ENCODE assay signal across 22 cellular contexts in the genomic region with DNA sequence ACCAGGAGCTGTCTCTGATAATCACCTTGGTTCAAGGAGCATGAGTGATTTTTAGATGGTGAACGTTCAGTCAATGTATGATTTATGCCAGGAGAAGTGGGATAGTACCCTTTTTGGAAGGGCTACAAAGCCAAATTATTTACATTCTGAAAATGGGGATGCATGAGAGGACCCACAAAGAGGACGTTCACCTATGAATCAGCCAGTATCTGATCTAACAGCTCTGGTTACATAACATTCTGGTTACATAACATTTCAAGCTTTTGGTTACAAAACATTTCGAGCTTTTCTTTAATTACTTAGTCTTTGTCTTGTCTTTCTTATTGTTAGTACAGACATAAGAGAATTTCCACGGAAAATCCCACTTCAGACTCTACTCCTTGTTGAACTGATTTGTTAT.
"Had no signal": no experiment of that assay in that cellular context is flagged by ENCODE, and none has a peak within 500 bp of the region (broad histone marks: within the 10 kb centered on the region; RNA-seq: fewer than 3 reads in every experiment).

No MANE protein-coding gene starts in this region.

- ATAC-seq: activated CD4-positive, CD25-positive, alpha-beta regulatory T cell treated with anti-CD3 and anti-CD28 coated beads, Interleukin-2, amount 50 U/mL, for 24 hours; body of pancreas; mucosa of descending colon; natural killer cell treated with Interleukin-12 subunit alpha and Interleukin-12 subunit beta and Interleukin-15 and Interleukin-18, amount 100 ng/mL, for 72 hours; stimulated activated naive CD8-positive, alpha-beta T cell treated with anti-CD3 and anti-CD28 coated beads, Interleukin-15, amount 100 ng/mL, for 72 hours had no signal

- DNase-seq: activated CD4-positive, alpha-beta T cell treated with anti-CD3 and anti-CD28 coated beads for 48 hours; activated CD4-positive, alpha-beta T cell treated with anti-CD3 and anti-CD28 coated beads, Interleukin-2, amount 50 U/mL, for 48 hours; activated CD8-positive, alpha-beta memory T cell treated with anti-CD3 and anti-CD28 coated beads, Interleukin-2, amount 50 U/mL, for 4 hours; activated effector memory CD4-positive, alpha-beta T cell treated with anti-CD3 and anti-CD28 coated beads, Interleukin-2, amount 50 U/mL, for 16 hours; activated naive CD4-positive, alpha-beta T cell treated with anti-CD3 and anti-CD28 coated beads for 36 hours; activated naive CD8-positive, alpha-beta T cell treated with anti-CD3 and anti-CD28 coated beads for 36 hours; activated T-cell treated with anti-CD3 and anti-CD28 coated beads, Interleukin-2, amount 50 U/mL, for 1 hour; adrenal gland; aorta; body of pancreas; effector CD8-positive, alpha-beta T cell; left ventricle myocardium inferior; mesendoderm; mucosa of descending colon; stimulated activated CD4-positive, alpha-beta T cell treated with anti-CD3 and anti-CD28 coated beads, Interleukin-4, amount 100 ng/mL, for 24 hours; stimulated activated naive CD8-positive, alpha-beta T cell treated with anti-CD3 and anti-CD28 coated beads, Interleukin-15, amount 100 ng/mL, for 72 hours; substantia nigra; T-helper 9 cell; upper lobe of left lung; WERI-Rb-1 had no signal
